ENCODE assay signal across 1 cellular context in genomic region chr15:75687486-75688277, GRCh38.
TF ChIP-seq lines count a peak whose summit lies in the region.

No MANE protein-coding gene starts in this region.

TF ChIP-seq in GM12878, 131 proteins besides CTCF, POLR2A, EP300 and RAD21:
- no peak for TF ChIP-seq MEF2A (IDR thresholded peaks at IDR 0.05; ENCODE audit: insufficient read depth, low read depth, low read length)
- no peak for TF ChIP-seq RCOR1 (conservative IDR thresholded peaks at IDR 0.05; ENCODE audit: low read depth, low read length)
- TF ChIP-seq, protein P1, sequence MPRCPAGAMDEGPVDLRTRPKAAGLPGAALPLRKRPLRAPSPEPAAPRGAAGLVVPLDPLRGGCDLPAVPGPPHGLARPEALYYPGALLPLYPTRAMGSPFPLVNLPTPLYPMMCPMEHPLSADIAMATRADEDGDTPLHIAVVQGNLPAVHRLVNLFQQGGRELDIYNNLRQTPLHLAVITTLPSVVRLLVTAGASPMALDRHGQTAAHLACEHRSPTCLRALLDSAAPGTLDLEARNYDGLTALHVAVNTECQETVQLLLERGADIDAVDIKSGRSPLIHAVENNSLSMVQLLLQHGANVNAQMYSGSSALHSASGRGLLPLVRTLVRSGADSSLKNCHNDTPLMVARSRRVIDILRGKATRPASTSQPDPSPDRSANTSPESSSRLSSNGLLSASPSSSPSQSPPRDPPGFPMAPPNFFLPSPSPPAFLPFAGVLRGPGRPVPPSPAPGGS (IDR thresholded peaks at IDR 0.05; ENCODE audit: borderline replicate concordance, insufficient read depth, low read depth, low read length, poor library complexity, severe bottlenecking), result peak; percentile 85
- TF ChIP-seq ZZZ3 (IDR thresholded peaks at IDR 0.05; ENCODE audit: control insufficient read depth, insufficient read length, low read depth), result no peak
- TF ChIP-seq PBX3 (IDR thresholded peaks at IDR 0.05; ENCODE audit: insufficient replicate concordance, low read depth, low read length), result peak; percentile 35
- TF ChIP-seq SREBF2 (IDR thresholded peaks at IDR 0.05; ENCODE audit: low read length), result no peak
- 0 out of 4 replicates have a peak, but pooled peaks of 1 of the 2 experiments have one; percentile 3 for TF ChIP-seq SRF (IDR thresholded peaks at IDR 0.05; ENCODE audit: low read depth in 2 of 2, low read length in 2 of 2)
